In genomic region chr19:37594064-37594981, GRCh38 we compare ENCODE assay signal across 1 cellular context.
TF ChIP-seq lines count a peak whose summit lies in the region.

TSS of gene ZNF540 (plus strand) at chr19:37594876. CDS start at chr19:37598448, 3,572 bp downstream.
TSS of gene ZNF571 (minus strand) at chr19:37594792. CDS start at chr19:37586676, 8,116 bp downstream.

TF ChIP-seq in HEK293, 187 proteins besides CTCF, POLR2A, EP300 and RAD21 (continued from another document):
- TF ChIP-seq ZNF221 (tag by site-specific recombination; IDR thresholded peaks at IDR 0.05; ENCODE audit: borderline replicate concordance): peak; percentile 94; the same call in 1 of the 2 replicates
- TF ChIP-seq BCL11A (tag by site-specific recombination; IDR thresholded peaks at IDR 0.05; ENCODE audit: low read depth): peak; percentile 88
- peak; percentile 100 for TF ChIP-seq ZBTB17 (tag by site-specific recombination; IDR thresholded peaks at IDR 0.05)
- TF ChIP-seq ZFP41 (tag by site-specific recombination; IDR thresholded peaks at IDR 0.05; ENCODE audit: borderline replicate concordance): peak; percentile 88; the same call in 1 of the 2 replicates
- TF ChIP-seq ZNF768 (tag by site-specific recombination; IDR thresholded peaks at IDR 0.05): peak; percentile 36; the same call in 1 of the 2 replicates
- TF ChIP-seq ZNF311 (tag by site-specific recombination; IDR thresholded peaks at IDR 0.05; ENCODE audit: borderline replicate concordance): no peak
- peak; percentile 95 for TF ChIP-seq ZNF792 (tag by site-specific recombination; IDR thresholded peaks at IDR 0.05)
- TF ChIP-seq ZNF223 (tag by site-specific recombination; IDR thresholded peaks at IDR 0.05): peak; percentile 84; the same call in 1 of the 2 replicates
- TF ChIP-seq BCL6B (tag by site-specific recombination; IDR thresholded peaks at IDR 0.05): peak; percentile 45; the same call in 1 of the 2 replicates
- peak; percentile 62; the same call in 1 of the 2 replicates for TF ChIP-seq ZNF26 (tag by site-specific recombination; IDR thresholded peaks at IDR 0.05)
